In the genomic region with DNA sequence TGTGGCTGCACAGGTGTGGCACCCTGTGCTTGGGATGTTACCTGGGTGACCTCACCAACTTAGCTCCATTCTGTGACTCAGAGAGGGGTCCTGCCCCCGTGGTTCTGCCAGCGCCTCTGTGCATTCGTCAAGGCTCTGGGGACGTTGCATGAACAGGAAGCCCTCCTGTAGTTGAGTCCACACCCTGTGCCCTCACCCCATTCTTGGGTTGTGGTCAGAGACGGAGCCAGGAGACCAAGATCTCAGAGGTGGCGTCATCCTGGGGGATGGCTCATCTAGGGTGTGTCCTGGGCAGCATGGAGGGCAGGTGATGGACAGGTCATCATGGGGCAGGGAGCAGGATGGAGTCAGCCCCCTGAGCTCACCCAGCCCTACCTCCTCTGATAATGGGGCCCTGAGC, we compare ENCODE assay signal across 1 cellular context.
TF ChIP-seq lines count a peak whose summit lies in the region.

No MANE protein-coding gene starts in this region.

TF ChIP-seq in HCT116, 20 proteins besides CTCF, POLR2A, EP300 and RAD21 (continued from another document):
- TF ChIP-seq, protein P1, sequence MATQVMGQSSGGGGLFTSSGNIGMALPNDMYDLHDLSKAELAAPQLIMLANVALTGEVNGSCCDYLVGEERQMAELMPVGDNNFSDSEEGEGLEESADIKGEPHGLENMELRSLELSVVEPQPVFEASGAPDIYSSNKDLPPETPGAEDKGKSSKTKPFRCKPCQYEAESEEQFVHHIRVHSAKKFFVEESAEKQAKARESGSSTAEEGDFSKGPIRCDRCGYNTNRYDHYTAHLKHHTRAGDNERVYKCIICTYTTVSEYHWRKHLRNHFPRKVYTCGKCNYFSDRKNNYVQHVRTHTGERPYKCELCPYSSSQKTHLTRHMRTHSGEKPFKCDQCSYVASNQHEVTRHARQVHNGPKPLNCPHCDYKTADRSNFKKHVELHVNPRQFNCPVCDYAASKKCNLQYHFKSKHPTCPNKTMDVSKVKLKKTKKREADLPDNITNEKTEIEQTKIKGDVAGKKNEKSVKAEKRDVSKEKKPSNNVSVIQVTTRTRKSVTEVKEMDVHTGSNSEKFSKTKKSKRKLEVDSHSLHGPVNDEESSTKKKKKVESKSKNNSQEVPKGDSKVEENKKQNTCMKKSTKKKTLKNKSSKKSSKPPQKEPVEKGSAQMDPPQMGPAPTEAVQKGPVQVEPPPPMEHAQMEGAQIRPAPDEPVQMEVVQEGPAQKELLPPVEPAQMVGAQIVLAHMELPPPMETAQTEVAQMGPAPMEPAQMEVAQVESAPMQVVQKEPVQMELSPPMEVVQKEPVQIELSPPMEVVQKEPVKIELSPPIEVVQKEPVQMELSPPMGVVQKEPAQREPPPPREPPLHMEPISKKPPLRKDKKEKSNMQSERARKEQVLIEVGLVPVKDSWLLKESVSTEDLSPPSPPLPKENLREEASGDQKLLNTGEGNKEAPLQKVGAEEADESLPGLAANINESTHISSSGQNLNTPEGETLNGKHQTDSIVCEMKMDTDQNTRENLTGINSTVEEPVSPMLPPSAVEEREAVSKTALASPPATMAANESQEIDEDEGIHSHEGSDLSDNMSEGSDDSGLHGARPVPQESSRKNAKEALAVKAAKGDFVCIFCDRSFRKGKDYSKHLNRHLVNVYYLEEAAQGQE (IDR thresholded peaks at IDR 0.05; ENCODE audit: low read depth): no peak
- TF ChIP-seq YY1 (IDR thresholded peaks at IDR 0.05; ENCODE audit: extremely low read depth, insufficient replicate concordance, low read depth, low read length): no peak
- no peak for TF ChIP-seq EZH2 (IDR thresholded peaks at IDR 0.05)
- TF ChIP-seq, protein P2, sequence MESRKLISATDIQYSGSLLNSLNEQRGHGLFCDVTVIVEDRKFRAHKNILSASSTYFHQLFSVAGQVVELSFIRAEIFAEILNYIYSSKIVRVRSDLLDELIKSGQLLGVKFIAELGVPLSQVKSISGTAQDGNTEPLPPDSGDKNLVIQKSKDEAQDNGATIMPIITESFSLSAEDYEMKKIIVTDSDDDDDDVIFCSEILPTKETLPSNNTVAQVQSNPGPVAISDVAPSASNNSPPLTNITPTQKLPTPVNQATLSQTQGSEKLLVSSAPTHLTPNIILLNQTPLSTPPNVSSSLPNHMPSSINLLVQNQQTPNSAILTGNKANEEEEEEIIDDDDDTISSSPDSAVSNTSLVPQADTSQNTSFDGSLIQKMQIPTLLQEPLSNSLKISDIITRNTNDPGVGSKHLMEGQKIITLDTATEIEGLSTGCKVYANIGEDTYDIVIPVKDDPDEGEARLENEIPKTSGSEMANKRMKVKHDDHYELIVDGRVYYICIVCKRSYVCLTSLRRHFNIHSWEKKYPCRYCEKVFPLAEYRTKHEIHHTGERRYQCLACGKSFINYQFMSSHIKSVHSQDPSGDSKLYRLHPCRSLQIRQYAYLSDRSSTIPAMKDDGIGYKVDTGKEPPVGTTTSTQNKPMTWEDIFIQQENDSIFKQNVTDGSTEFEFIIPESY (IDR thresholded peaks at IDR 0.05; ENCODE audit: extremely low read depth, insufficient replicate concordance, low read length): no peak
- no peak for TF ChIP-seq TCF7L2 (IDR thresholded peaks at IDR 0.05; ENCODE audit: borderline replicate concordance, extremely low read depth, insufficient read depth, insufficient read length)
- TF ChIP-seq SIN3A (IDR thresholded peaks at IDR 0.05; ENCODE audit: low read depth): no peak
- TF ChIP-seq FOSL1 (IDR thresholded peaks at IDR 0.05; ENCODE audit: low read depth): no peak
- no peak for TF ChIP-seq EZH2phosphoT487 (IDR thresholded peaks at IDR 0.05; ENCODE audit: borderline replicate concordance)
- no peak for TF ChIP-seq SRF (IDR thresholded peaks at IDR 0.05; ENCODE audit: low read depth)
- TF ChIP-seq, protein P3, sequence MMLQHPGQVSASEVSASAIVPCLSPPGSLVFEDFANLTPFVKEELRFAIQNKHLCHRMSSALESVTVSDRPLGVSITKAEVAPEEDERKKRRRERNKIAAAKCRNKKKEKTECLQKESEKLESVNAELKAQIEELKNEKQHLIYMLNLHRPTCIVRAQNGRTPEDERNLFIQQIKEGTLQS (IDR thresholded peaks at IDR 0.05): no peak
- TF ChIP-seq POLR2AphosphoS5 (IDR thresholded peaks at IDR 0.05; ENCODE audit: low read depth, low read length): no peak
- no peak for TF ChIP-seq ZNF274 (IDR thresholded peaks at IDR 0.05; ENCODE audit: low read depth, low read length)
- TF ChIP-seq, protein P4, sequence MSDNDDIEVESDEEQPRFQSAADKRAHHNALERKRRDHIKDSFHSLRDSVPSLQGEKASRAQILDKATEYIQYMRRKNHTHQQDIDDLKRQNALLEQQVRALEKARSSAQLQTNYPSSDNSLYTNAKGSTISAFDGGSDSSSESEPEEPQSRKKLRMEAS (IDR thresholded peaks at IDR 0.05): no peak; the same call in 1 of the 2 replicates
- no peak for TF ChIP-seq CEBPB (IDR thresholded peaks at IDR 0.05; ENCODE audit: low read depth)
- no peak for TF ChIP-seq ZFX (IDR thresholded peaks at IDR 0.05)
- TF ChIP-seq SP1 (IDR thresholded peaks at IDR 0.05; ENCODE audit: low read depth): no peak
